Comparison of ENCODE assay signal across 1 cellular context in genomic region chr19:33348301-33349010, GRCh38.
TF ChIP-seq lines count a peak whose summit lies in the region.

No MANE protein-coding gene starts in this region.

TF ChIP-seq in liver, 16 proteins besides CTCF, POLR2A, EP300 and RAD21 (continued from another document):
- TF ChIP-seq, protein P1, sequence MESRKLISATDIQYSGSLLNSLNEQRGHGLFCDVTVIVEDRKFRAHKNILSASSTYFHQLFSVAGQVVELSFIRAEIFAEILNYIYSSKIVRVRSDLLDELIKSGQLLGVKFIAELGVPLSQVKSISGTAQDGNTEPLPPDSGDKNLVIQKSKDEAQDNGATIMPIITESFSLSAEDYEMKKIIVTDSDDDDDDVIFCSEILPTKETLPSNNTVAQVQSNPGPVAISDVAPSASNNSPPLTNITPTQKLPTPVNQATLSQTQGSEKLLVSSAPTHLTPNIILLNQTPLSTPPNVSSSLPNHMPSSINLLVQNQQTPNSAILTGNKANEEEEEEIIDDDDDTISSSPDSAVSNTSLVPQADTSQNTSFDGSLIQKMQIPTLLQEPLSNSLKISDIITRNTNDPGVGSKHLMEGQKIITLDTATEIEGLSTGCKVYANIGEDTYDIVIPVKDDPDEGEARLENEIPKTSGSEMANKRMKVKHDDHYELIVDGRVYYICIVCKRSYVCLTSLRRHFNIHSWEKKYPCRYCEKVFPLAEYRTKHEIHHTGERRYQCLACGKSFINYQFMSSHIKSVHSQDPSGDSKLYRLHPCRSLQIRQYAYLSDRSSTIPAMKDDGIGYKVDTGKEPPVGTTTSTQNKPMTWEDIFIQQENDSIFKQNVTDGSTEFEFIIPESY (IDR thresholded peaks at IDR 0.05), result peak; percentile 50
- TF ChIP-seq REST (IDR thresholded peaks at IDR 0.05) (peak; percentile 96), NR2F2 (IDR thresholded peaks at IDR 0.05) (no peak), GABPA (IDR thresholded peaks at IDR 0.05 in 1 of 2, conservative IDR thresholded peaks at IDR 0.05 in 1 of 2) (no peak), RXRA (IDR thresholded peaks at IDR 0.05) (peak; percentile 80 to 85)
- TF ChIP-seq, protein P2, sequence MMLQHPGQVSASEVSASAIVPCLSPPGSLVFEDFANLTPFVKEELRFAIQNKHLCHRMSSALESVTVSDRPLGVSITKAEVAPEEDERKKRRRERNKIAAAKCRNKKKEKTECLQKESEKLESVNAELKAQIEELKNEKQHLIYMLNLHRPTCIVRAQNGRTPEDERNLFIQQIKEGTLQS (IDR thresholded peaks at IDR 0.05), result peak; percentile 50
